ENCODE assay signal across 28 cellular contexts in genomic region chr5:159658266-159658665, GRCh38.
"Had no signal": no experiment of that assay in that cellular context is flagged by ENCODE, and none has a peak within 500 bp of the region (broad histone marks: within the 10 kb centered on the region; RNA-seq: fewer than 3 reads in every experiment).

No MANE protein-coding gene starts in this region.

- H3K36me3 Mint-ChIP-seq: immature natural killer cell; mesothelial cell of epicardium; naive thymus-derived CD4-positive, alpha-beta T cell; natural killer cell treated with Interleukin-12 subunit alpha and Interleukin-12 subunit beta and Interleukin-15 and Interleukin-18, amount 100 ng/mL, for 72 hours; stimulated activated memory B cell treated with anti-CD40 and anti-IgM and Interleukin-4, amounts not matched to agents 10 μg/mL and 1 μg/mL and 100 μg/mL, for 72 hours had no signal

- H3K27me3 ChIP-seq: heart left ventricle, left lung, pancreas, right atrium auricular region, right lobe of liver, stomach, tibial nerve, upper lobe of left lung, vagina had no signal

- H3K36me3 ChIP-seq: heart left ventricle, left lung, lower lobe of right lung, pancreas, prostate gland, right atrium auricular region, right lobe of liver, stomach, thoracic aorta, tibial nerve, upper lobe of left lung, vagina had no signal

- H3K27me3 Mint-ChIP-seq: stimulated activated memory B cell treated with anti-CD40 and anti-IgM and Interleukin-4, amounts not matched to agents 10 μg/mL and 1 μg/mL and 100 μg/mL, for 72 hours had no signal

- H3K9me3 Mint-ChIP-seq: immature natural killer cell; mesothelial cell of epicardium; natural killer cell treated with Interleukin-12 subunit alpha and Interleukin-12 subunit beta and Interleukin-15 and Interleukin-18, amount 100 ng/mL, for 72 hours; stimulated activated memory B cell treated with anti-CD40 and anti-IgM and Interleukin-4, amounts not matched to agents 10 μg/mL and 1 μg/mL and 100 μg/mL, for 72 hours had no signal

- H3K9me3 ChIP-seq: heart left ventricle, left lung, lower lobe of right lung, pancreas, prostate gland, right atrium auricular region, right lobe of liver, stomach, thoracic aorta, tibial nerve, upper lobe of left lung, vagina had no signal

- FAIRE-seq: islet of Langerhans, kidney, pancreas had no signal

- DNase-seq: heart left ventricle; hypothalamus; immature natural killer cell; kidney; left colon; left lung; lower lobe of right lung; mesendoderm; naive thymus-derived CD4-positive, alpha-beta T cell; pancreas; right lobe of liver; stimulated activated CD4-positive, alpha-beta T cell treated with anti-CD3 and anti-CD28 coated beads, Interleukin-1b, Interleukin-23, amount 100 ng/mL, for 48 hours; stimulated activated CD4-positive, alpha-beta T cell treated with anti-CD3 and anti-CD28 coated beads, Interleukin-2, amount 100 ng/mL, for 48 hours; stimulated activated CD4-positive, alpha-beta T cell treated with anti-CD3 and anti-CD28 coated beads, Interleukin-4, amount 100 ng/mL, for 4 hours; stimulated activated CD8-positive, alpha-beta memory T cell treated with anti-CD3 and anti-CD28 coated beads, Interleukin-4, amount 100 ng/mL, for 48 hours; stimulated activated naive CD4-positive, alpha-beta T cell treated with Interleukin-2 at 50 U/mL for 16 hours; stomach; upper lobe of left lung had no signal

- H3K27ac Mint-ChIP-seq: immature natural killer cell; mesothelial cell of epicardium; naive thymus-derived CD4-positive, alpha-beta T cell; natural killer cell treated with Interleukin-12 subunit alpha and Interleukin-12 subunit beta and Interleukin-15 and Interleukin-18, amount 100 ng/mL, for 72 hours; stimulated activated memory B cell treated with anti-CD40 and anti-IgM and Interleukin-4, amounts not matched to agents 10 μg/mL and 1 μg/mL and 100 μg/mL, for 72 hours had no signal

- H3K27ac ChIP-seq: heart left ventricle, left lung, lower lobe of right lung, pancreas, prostate gland, right atrium auricular region, right lobe of liver, stomach, thoracic aorta, tibial nerve, upper lobe of left lung, vagina had no signal

- H3K4me1 ChIP-seq: left lung, lower lobe of right lung, pancreas, prostate gland, right atrium auricular region, right lobe of liver, stomach, tibial nerve, upper lobe of left lung, vagina had no signal

- H3K4me3 ChIP-seq: heart left ventricle, left lung, lower lobe of right lung, pancreas, prostate gland, right atrium auricular region, right lobe of liver, smooth muscle cell, stomach, thoracic aorta, tibial nerve, upper lobe of left lung, vagina had no signal

- H3K4me1 Mint-ChIP-seq: immature natural killer cell; naive thymus-derived CD4-positive, alpha-beta T cell; stimulated activated memory B cell treated with anti-CD40 and anti-IgM and Interleukin-4, amounts not matched to agents 10 μg/mL and 1 μg/mL and 100 μg/mL, for 72 hours had no signal

- H3K4me3 Mint-ChIP-seq: immature natural killer cell; mesothelial cell of epicardium; naive thymus-derived CD4-positive, alpha-beta T cell; natural killer cell treated with Interleukin-12 subunit alpha and Interleukin-12 subunit beta and Interleukin-15 and Interleukin-18, amount 100 ng/mL, for 72 hours; stimulated activated memory B cell treated with anti-CD40 and anti-IgM and Interleukin-4, amounts not matched to agents 10 μg/mL and 1 μg/mL and 100 μg/mL, for 72 hours had no signal

- H3K4me2 ChIP-seq: smooth muscle cell had no signal
